In genomic region chr7:149742075-149742701, GRCh38 we compare ENCODE assay signal across 1 cellular context.
TF ChIP-seq lines count a peak whose summit lies in the region.

No MANE protein-coding gene starts in this region.

TF ChIP-seq in HepG2, 621 proteins besides CTCF, POLR2A, EP300 and RAD21 (continued from another document and continues in another):
- TF ChIP-seq AFF4 (CRISPR knock-in tag; IDR thresholded peaks at IDR 0.05): no peak
- TF ChIP-seq NRL (CRISPR knock-in tag; IDR thresholded peaks at IDR 0.05; ENCODE audit: borderline replicate concordance): no peak
- 0 out of 2 replicates have a peak, but pooled peaks have one; percentile 40 for TF ChIP-seq ZNF574 (CRISPR knock-in tag; IDR thresholded peaks at IDR 0.05)
- TF ChIP-seq ZNF17 (CRISPR knock-in tag; IDR thresholded peaks at IDR 0.05): no peak
- TF ChIP-seq FOXC1 (CRISPR knock-in tag; IDR thresholded peaks at IDR 0.05; ENCODE audit: borderline replicate concordance): no peak
- TF ChIP-seq NR1H2 (CRISPR knock-in tag; IDR thresholded peaks at IDR 0.05; ENCODE audit: borderline replicate concordance, low read depth): no peak
- TF ChIP-seq E2F1 (CRISPR knock-in tag; IDR thresholded peaks at IDR 0.05): no peak
- no peak for TF ChIP-seq GRHL1 (CRISPR knock-in tag; conservative IDR thresholded peaks at IDR 0.05)
- no peak for TF ChIP-seq HINFP (CRISPR knock-in tag; IDR thresholded peaks at IDR 0.05; ENCODE audit: low read depth)
- no peak for TF ChIP-seq SRSF9 (IDR thresholded peaks at IDR 0.05; ENCODE audit: borderline replicate concordance, insufficient read depth, low read depth, low read length, poor library complexity, severe bottlenecking)
- TF ChIP-seq SMC3 (IDR thresholded peaks at IDR 0.05; ENCODE audit: low read length): peak; percentile 91
- peak; percentile 25; the same call in 1 of the 2 replicates for TF ChIP-seq ZGPAT (CRISPR knock-in tag; IDR thresholded peaks at IDR 0.05)
- TF ChIP-seq KDM3A (CRISPR knock-in tag; IDR thresholded peaks at IDR 0.05; ENCODE audit: low read depth): no peak
- 0 out of 2 replicates have a peak, but pooled peaks have one; percentile 13 for TF ChIP-seq ZFX (CRISPR knock-in tag; IDR thresholded peaks at IDR 0.05; ENCODE audit: low read depth)
- TF ChIP-seq ZNF547 (CRISPR knock-in tag; IDR thresholded peaks at IDR 0.05): no peak
- TF ChIP-seq ZBTB20 (CRISPR knock-in tag; IDR thresholded peaks at IDR 0.05; ENCODE audit: borderline replicate concordance, low read depth): no peak
- TF ChIP-seq ZNF30 (CRISPR knock-in tag; IDR thresholded peaks at IDR 0.05): no peak
- TF ChIP-seq HMGXB4 (CRISPR knock-in tag; IDR thresholded peaks at IDR 0.05; ENCODE audit: borderline replicate concordance in 1 of 2, low read depth in 1 of 2): peak; percentile 33 to 64; a peak in 3 of 4 replicates
- TF ChIP-seq ZFP62 (CRISPR knock-in tag; IDR thresholded peaks at IDR 0.05): no peak
- no peak for TF ChIP-seq FOXA1 (IDR thresholded peaks at IDR 0.05)
- TF ChIP-seq FOXA1 (CRISPR knock-in tag; IDR thresholded peaks at IDR 0.05): no peak
- TF ChIP-seq XRCC5 (optimal IDR thresholded peaks at IDR 0.05; ENCODE audit: low read length): peak; percentile 74
- no peak for TF ChIP-seq MTERF4 (CRISPR knock-in tag; IDR thresholded peaks at IDR 0.05)
- TF ChIP-seq WIZ (CRISPR knock-in tag; IDR thresholded peaks at IDR 0.05): no peak
- TF ChIP-seq ZNF264 (CRISPR knock-in tag; IDR thresholded peaks at IDR 0.05): no peak
- TF ChIP-seq ZFP41 (CRISPR knock-in tag; IDR thresholded peaks at IDR 0.05; ENCODE audit: borderline replicate concordance): no peak
- no peak for TF ChIP-seq ZXDC (CRISPR knock-in tag; IDR thresholded peaks at IDR 0.05)
- TF ChIP-seq ZNF777 (CRISPR knock-in tag; IDR thresholded peaks at IDR 0.05): no peak
- TF ChIP-seq ELF1 (CRISPR knock-in tag; IDR thresholded peaks at IDR 0.05): 0 out of 2 replicates have a peak, but pooled peaks have one; percentile 28
- no peak for TF ChIP-seq FOXO4 (CRISPR knock-in tag; conservative IDR thresholded peaks at IDR 0.05)
- TF ChIP-seq GLI4 (CRISPR knock-in tag; IDR thresholded peaks at IDR 0.05; ENCODE audit: borderline replicate concordance): no peak
- TF ChIP-seq YY1 (IDR thresholded peaks at IDR 0.05; ENCODE audit: insufficient read depth, insufficient replicate concordance, low read depth, low read length): peak; percentile 26
- TF ChIP-seq ZNF124 (CRISPR knock-in tag; IDR thresholded peaks at IDR 0.05): no peak
- TF ChIP-seq GATA4 (IDR thresholded peaks at IDR 0.05; ENCODE audit: borderline replicate concordance, low read depth): no peak
- peak; percentile 89 for TF ChIP-seq STAG1 (CRISPR knock-in tag; IDR thresholded peaks at IDR 0.05)
- no peak for TF ChIP-seq ZNF790 (CRISPR knock-in tag; IDR thresholded peaks at IDR 0.05; ENCODE audit: borderline replicate concordance)
- no peak for TF ChIP-seq ZFP36L1 (CRISPR knock-in tag; IDR thresholded peaks at IDR 0.05)
- TF ChIP-seq TCF12 (IDR thresholded peaks at IDR 0.05): no peak
- TF ChIP-seq TCF12 (CRISPR knock-in tag; IDR thresholded peaks at IDR 0.05): no peak
- no peak for TF ChIP-seq ZNF772 (CRISPR knock-in tag; IDR thresholded peaks at IDR 0.05)
